Comparison of ENCODE assay signal across 15 cellular contexts in the genomic region with DNA sequence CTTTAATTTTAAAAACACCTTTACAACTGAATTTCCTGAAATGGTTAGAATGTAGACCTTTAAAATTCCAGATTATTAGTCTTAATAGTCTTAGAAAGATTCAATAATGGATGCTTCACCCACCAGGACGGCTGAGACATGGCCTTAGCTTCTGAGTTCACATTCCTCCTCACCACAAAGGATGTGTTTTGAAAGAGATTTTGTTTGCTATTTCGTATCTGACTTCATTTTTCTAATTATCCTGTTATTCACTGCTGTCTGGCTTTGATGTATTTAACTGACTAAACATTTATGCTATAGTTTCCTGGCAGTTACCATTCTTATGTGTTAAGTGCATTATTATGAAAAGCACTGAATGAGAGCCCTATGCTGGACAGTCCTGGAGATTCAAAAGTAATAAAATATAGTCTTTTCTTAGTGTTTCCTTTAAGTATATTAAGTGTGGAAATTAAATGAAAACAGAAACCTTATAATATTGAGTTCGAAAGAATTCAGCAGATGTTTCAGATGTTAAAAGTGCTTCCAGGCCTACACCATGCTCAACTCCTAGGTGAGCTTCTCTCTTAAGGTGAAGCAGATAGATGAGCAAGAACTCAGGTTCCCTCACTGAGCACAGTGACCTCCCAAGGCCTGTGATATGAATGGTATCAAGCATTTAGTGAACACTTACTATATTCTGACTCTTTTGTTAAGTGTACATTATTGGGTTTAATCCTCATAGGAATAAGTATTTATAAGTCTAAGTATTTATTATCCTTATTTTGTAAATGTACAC. TPM values are rescaled to one million over a fixed set of nuclear protein-coding genes. Genes with fewer than 3 reads are reported as not detected.
A peak's percentile ranks its signal among the peaks of the same experiment; 100 is the strongest.
DNase-seq lines count a peak whose midpoint lies in the region; ATAC-seq, FAIRE-seq and TF ChIP-seq lines count a peak whose summit lies in the region.
"Had no signal": no experiment of that assay in that cellular context is flagged by ENCODE, and none has a peak within 500 bp of the region (broad histone marks: within the 10 kb centered on the region; RNA-seq: fewer than 3 reads in every experiment).

No MANE protein-coding gene starts in this region.

- H3K27ac Mint-ChIP-seq in GM23338 (peak overlapping the region; percentile 28; the same call in 1 of the 2 replicates), astrocyte (ENCODE audit: unreplicated experiment) (peak overlapping the region; percentile 91), H9 (peak overlapping the region in 1 of 3 experiments; percentile 5; a peak in 1 of 7 replicates)
- H3K27ac Mint-ChIP-seq: activated CD8-positive, alpha-beta T cell treated with anti-CD3 and anti-CD28 coated beads for 36 hours; activated naive CD4-positive, alpha-beta T cell treated with anti-CD3 and anti-CD28 coated beads, Interleukin-2, amount 10 ng/mL, durations not matched to agents 7 days and 5 days; dendritic cell treated with granulocyte-macrophage colony-stimulating factor and Interleukin-4, amounts not matched to agents 40 ng/mL and 50 ng/mL, for 4 days had no signal

- H3F3A ChIP-seq in GM23338 (replicated peaks; ENCODE audit: low read depth): no peaks in the 10 kb centered on the region

- H2BK20ac ChIP-seq in H9 (ENCODE audit: low read depth, low read length, poor library complexity, severe bottlenecking): no peak overlapping the region

- H3K9me3 Mint-ChIP-seq in GM23338 (no peaks in the 10 kb centered on the region), astrocyte (ENCODE audit: unreplicated experiment) (no peaks in the 10 kb centered on the region), H9 (no peaks in the 10 kb centered on the region)
- H3K9me3 Mint-ChIP-seq: activated CD8-positive, alpha-beta T cell treated with anti-CD3 and anti-CD28 coated beads for 36 hours; activated naive CD4-positive, alpha-beta T cell treated with anti-CD3 and anti-CD28 coated beads, Interleukin-2, amount 10 ng/mL, durations not matched to agents 7 days and 5 days; dendritic cell treated with granulocyte-macrophage colony-stimulating factor and Interleukin-4, amounts not matched to agents 40 ng/mL and 50 ng/mL, for 4 days had no signal

- H3K56ac ChIP-seq in H9 (ENCODE audit: insufficient read length, low read depth, low read length): no peak overlapping the region

- H4K91ac ChIP-seq in H9 (ENCODE audit: insufficient read length, low read depth, low read length): no peak overlapping the region

- no peak overlapping the region for H2BK12ac ChIP-seq in H9 (ENCODE audit: insufficient read length, low read depth, low read length)

- H3K4me1 Mint-ChIP-seq in GM23338: peaks cover 48% of the 10 kb centered on the region
- peaks cover 47% of the 10 kb centered on the region for H3K4me1 Mint-ChIP-seq in astrocyte (ENCODE audit: low read depth, unreplicated experiment)
- H3K4me1 Mint-ChIP-seq in H9: peaks cover 25 to 36% of the 10 kb centered on the region in 2 experiments
- H3K4me1 Mint-ChIP-seq: activated naive CD4-positive, alpha-beta T cell treated with anti-CD3 and anti-CD28 coated beads, Interleukin-2, amount 10 ng/mL, durations not matched to agents 7 days and 5 days had no signal

- TF ChIP-seq CTCF in GM23338 (conservative IDR thresholded peaks at IDR 0.05; ENCODE audit: low read depth in 2 of 2): no peak
- TF ChIP-seq CTCF in astrocyte (IDR thresholded peaks at IDR 0.05; ENCODE audit: insufficient read depth, low read depth, low read length): no peak
- TF ChIP-seq CTCF in foreskin keratinocyte (conservative IDR thresholded peaks at IDR 0.05): no peak
- no peak for TF ChIP-seq CTCF in H9 (conservative IDR thresholded peaks at IDR 0.05)
- TF ChIP-seq CTCF in WERI-Rb-1 (IDR thresholded peaks at IDR 0.05; ENCODE audit: low read depth, low read length): no peak

- H3K18ac ChIP-seq in H9 (ENCODE audit: insufficient read length, low read depth, low read length): no peak overlapping the region

- H2BK15ac ChIP-seq in H9 (ENCODE audit: low read depth, low read length): no peak overlapping the region

- H3K4me2 ChIP-seq in GM23338: no peak overlapping the region
- peak overlapping the region; percentile 39 for H3K4me2 ChIP-seq in astrocyte (ENCODE audit: low read length)
- no peak overlapping the region for H3K4me2 ChIP-seq in H9 (ENCODE audit: insufficient read depth, insufficient read length, low read length)
- H3K4me2 ChIP-seq: BLaER1 had no signal

- no peak overlapping the region for H2BK5ac ChIP-seq in H9 (ENCODE audit: insufficient read length, low read length)

- H3K14ac ChIP-seq in H9 (ENCODE audit: insufficient read depth, low read length): no peak overlapping the region

- no peak overlapping the region for H3K4ac ChIP-seq in H9 (ENCODE audit: low read depth, low read length)

- H3K27me3 Mint-ChIP-seq in GM23338 (ENCODE audit: insufficient read depth, low read depth, poor library complexity) (peaks cover 1% of the 10 kb centered on the region), astrocyte (ENCODE audit: low read depth, unreplicated experiment) (no peaks in the 10 kb centered on the region), H9 (ENCODE audit: low read depth) (no peaks in the 10 kb centered on the region)
- H3K27me3 Mint-ChIP-seq: activated CD8-positive, alpha-beta T cell treated with anti-CD3 and anti-CD28 coated beads for 36 hours; activated naive CD4-positive, alpha-beta T cell treated with anti-CD3 and anti-CD28 coated beads, Interleukin-2, amount 10 ng/mL, durations not matched to agents 7 days and 5 days; dendritic cell treated with granulocyte-macrophage colony-stimulating factor and Interleukin-4, amounts not matched to agents 40 ng/mL and 50 ng/mL, for 4 days had no signal

- H3K36me3 Mint-ChIP-seq in GM23338 (ENCODE audit: low read depth) (no peaks in the 10 kb centered on the region), astrocyte (ENCODE audit: low read depth, unreplicated experiment) (no peaks in the 10 kb centered on the region), H9 (ENCODE audit: insufficient read depth in 1 of 3, low read depth in 3 of 3) (no peaks in the 10 kb centered on the region)

- H3K27me3 ChIP-seq in ACC112 (ENCODE audit: insufficient read depth, low read length): no peaks in the 10 kb centered on the region
- H3K27me3 ChIP-seq in GM23338 (ENCODE audit: insufficient read depth): no peaks in the 10 kb centered on the region
- H3K27me3 ChIP-seq in astrocyte (ENCODE audit: insufficient read depth, low read length): no peaks in the 10 kb centered on the region
- no peaks in the 10 kb centered on the region for H3K27me3 ChIP-seq in foreskin keratinocyte
- H3K27me3 ChIP-seq in H9 (ENCODE audit: insufficient read depth, low read length): no peaks in the 10 kb centered on the region
- H3K27me3 ChIP-seq in WERI-Rb-1 (ENCODE audit: insufficient read depth, low read depth, severe bottlenecking): no peaks in the 10 kb centered on the region
- H3K27me3 ChIP-seq: BLaER1 had no signal

- H3K9ac ChIP-seq in astrocyte (ENCODE audit: low read length): peak overlapping the region; percentile 49
- no peak overlapping the region for H3K9ac ChIP-seq in H9 (ENCODE audit: extremely low read depth, insufficient read length, low read length)
- H3K9ac ChIP-seq: BLaER1 had no signal

- H2AK5ac ChIP-seq in H9 (ENCODE audit: insufficient read length, low read length): no peak overlapping the region

- H3K4me3 ChIP-seq in ACC112 (ENCODE audit: low read depth, low read length): peak overlapping the region; percentile 39
- H3K4me3 ChIP-seq in GM23338: no peak overlapping the region
- no peak overlapping the region for H3K4me3 ChIP-seq in astrocyte (ENCODE audit: insufficient read depth, low read depth, low read length)
- H3K4me3 ChIP-seq in WERI-Rb-1 (ENCODE audit: low read depth, low read length): no peak overlapping the region
- H3K4me3 ChIP-seq: BLaER1 had no signal

- WGBS in H9 (ENCODE audit: extremely low coverage, insufficient read length, low lambda C conversion rate): no CpG with 5 or more reads among the region's 3 CpGs

- DNase-seq in GM23338 (ENCODE audit: low spot score): no peak
- peak; percentile 78 for DNase-seq in astrocyte (ENCODE audit: low read depth)
- DNase-seq in foreskin keratinocyte: peak in 1 of 2 donors; percentile 43
- DNase-seq in H9: no peak
- no peak for DNase-seq in stimulated activated naive CD4-positive, alpha-beta T cell (lab: John Stamatoyannopoulos, UW)
- no peak for DNase-seq in WERI-Rb-1
- DNase-seq: activated CD8-positive, alpha-beta T cell treated with anti-CD3 and anti-CD28 coated beads for 36 hours; activated naive CD4-positive, alpha-beta T cell treated with anti-CD3 and anti-CD28 coated beads, Interleukin-2, amount 10 ng/mL, durations not matched to agents 7 days and 5 days; NCI-H2029; retina; trophoblast cell had no signal

- no peak overlapping the region for H4K8ac ChIP-seq in H9 (replicated peaks; ENCODE audit: insufficient read length, low read depth, low read length)

- no peak overlapping the region for H3K4me3 Mint-ChIP-seq in GM23338
- peak overlapping the region; percentile 35 for H3K4me3 Mint-ChIP-seq in astrocyte (ENCODE audit: unreplicated experiment)
- H3K4me3 Mint-ChIP-seq in H9: no peak overlapping the region
- H3K4me3 Mint-ChIP-seq: activated CD8-positive, alpha-beta T cell treated with anti-CD3 and anti-CD28 coated beads for 36 hours; activated naive CD4-positive, alpha-beta T cell treated with anti-CD3 and anti-CD28 coated beads, Interleukin-2, amount 10 ng/mL, durations not matched to agents 7 days and 5 days; dendritic cell treated with granulocyte-macrophage colony-stimulating factor and Interleukin-4, amounts not matched to agents 40 ng/mL and 50 ng/mL, for 4 days had no signal

- H3K36me3 ChIP-seq in ACC112 (ENCODE audit: insufficient read depth, low read length) (no peaks in the 10 kb centered on the region), GM23338 (ENCODE audit: insufficient read depth) (no peaks in the 10 kb centered on the region), astrocyte (ENCODE audit: insufficient read depth, low read length) (no peaks in the 10 kb centered on the region), WERI-Rb-1 (peaks cover 19% of the 10 kb centered on the region)

- no peak overlapping the region for H3K23ac ChIP-seq in H9 (ENCODE audit: insufficient read length, low read depth, low read length)

- no peak overlapping the region for H3T11ph ChIP-seq in H9 (ENCODE audit: low read length)

- no peak overlapping the region for H4K5ac ChIP-seq in H9 (ENCODE audit: insufficient read length, low read depth, low read length)

- H3K9me2 ChIP-seq in GM23338 (ENCODE audit: insufficient read depth): no peaks in the 10 kb centered on the region

- no peaks in the 10 kb centered on the region for H3K23me2 ChIP-seq in H9 (ENCODE audit: insufficient read length, low read depth, low read length, poor library complexity, severe bottlenecking)

- H3K79me1 ChIP-seq in H9 (ENCODE audit: insufficient read depth, low read depth, low read length, poor library complexity, severe bottlenecking): no peaks in the 10 kb centered on the region

- H3K9me3 ChIP-seq in astrocyte (ENCODE audit: insufficient read depth, low read depth, low read length): no peaks in the 10 kb centered on the region
- no peaks in the 10 kb centered on the region for H3K9me3 ChIP-seq in H9 (ENCODE audit: control insufficient read depth, low read depth, low read length)
- no peaks in the 10 kb centered on the region for H3K9me3 ChIP-seq in WERI-Rb-1 (ENCODE audit: severe bottlenecking)
- H3K9me3 ChIP-seq: BLaER1 had no signal

- H3K27ac ChIP-seq in ACC112 (ENCODE audit: low read depth, low read length) (peak overlapping the region; percentile 59), GM23338 (ENCODE audit: low read depth) (no peak overlapping the region), astrocyte (ENCODE audit: low read depth, low read length) (peak overlapping the region; percentile 92), foreskin keratinocyte (peak overlapping the region; percentile 0), H9 (ENCODE audit: insufficient read length, low read depth, low read length) (no peak overlapping the region), WERI-Rb-1 (no peak overlapping the region)
- H3K27ac ChIP-seq: BLaER1 had no signal

- ATAC-seq in GM23338 (no peak), foreskin keratinocyte (peak; percentile 63), esophagus mucosa (no peak)
- ATAC-seq: activated CD8-positive, alpha-beta T cell treated with anti-CD3 and anti-CD28 coated beads for 36 hours had no signal

- peaks cover 37% of the 10 kb centered on the region for H3K4me1 ChIP-seq in ACC112 (ENCODE audit: control insufficient read depth, insufficient read depth, low read length, unreplicated experiment)
- H3K4me1 ChIP-seq in GM23338 (ENCODE audit: insufficient read depth): peaks cover 40% of the 10 kb centered on the region
- H3K4me1 ChIP-seq in astrocyte (ENCODE audit: insufficient read depth, low read length): peaks cover 43% of the 10 kb centered on the region
- H3K4me1 ChIP-seq in foreskin keratinocyte: peaks cover 39% of the 10 kb centered on the region
- H3K4me1 ChIP-seq in H9 (ENCODE audit: insufficient read depth, low read length): peaks cover 3% of the 10 kb centered on the region; the same call in 1 of the 2 replicates

- H2AFZ ChIP-seq in ACC112 (ENCODE audit: low read length, unreplicated experiment) (no peak overlapping the region), GM23338 (no peak overlapping the region), astrocyte (ENCODE audit: low read depth, low read length) (no peak overlapping the region), H9 (ENCODE audit: low read length) (no peak overlapping the region)

- H3K79me2 ChIP-seq in ACC112 (ENCODE audit: control insufficient read depth, insufficient read depth, low read length, unreplicated experiment) (peaks cover 35% of the 10 kb centered on the region), GM23338 (replicated peaks; ENCODE audit: insufficient read depth) (peaks cover 74% of the 10 kb centered on the region), astrocyte (ENCODE audit: insufficient read depth, low read length) (peaks cover 61% of the 10 kb centered on the region), H9 (ENCODE audit: insufficient read depth, low read length) (no peaks in the 10 kb centered on the region)

- peak; percentile 88 for FAIRE-seq in astrocyte (lab: Jason Lieb, UNC)

- H4K20me1 ChIP-seq in GM23338 (replicated peaks; ENCODE audit: insufficient read depth) (no peaks in the 10 kb centered on the region), astrocyte (ENCODE audit: insufficient read depth, low read length) (no peaks in the 10 kb centered on the region), H9 (ENCODE audit: control insufficient read depth, insufficient read depth, insufficient read length) (no peaks in the 10 kb centered on the region)

- H2BK120ac ChIP-seq in H9 (ENCODE audit: low read depth, low read length, poor library complexity, severe bottlenecking): no peak overlapping the region

RNA-seq across cellular contexts. Expression of gene MAP3K4, which starts 40.3 kb away (rescaled TPM):
- 31.8 and 44.4 TPM in 2 replicates for total RNA-seq in GM23338 (2014; rRNA removed; shearing (Covaris generic))
- polyA plus RNA-seq in GM23338 (2016; fragmentation: Nextera tagmentation; extraction: Ambion mirVana): 48.8 and 56.6 TPM in 2 replicates
- total RNA-seq in astrocyte: 20.3 and 22.1 TPM in 2 replicates
- 25.0 and 26.1 TPM in 2 replicates for total RNA-seq in foreskin keratinocyte
- polyA plus RNA-seq in foreskin keratinocyte: 9.7 and 11.7 TPM in 2 replicates
- 49.3 and 54.3 TPM in 2 replicates for total RNA-seq in H9 (2021)
- 43.4 TPM for total RNA-seq in esophagus mucosa

Comparison
In these comparisons a context has a peak if more than half of its experiments do, and no peak if none do; other contexts are left out.
1. H3K27ac ChIP-seq: peak in ACC112 (single experiment), astrocyte (single experiment) and foreskin keratinocyte (single experiment); none in GM23338 (single experiment), H9 (single experiment) and WERI-Rb-1 (single experiment).